Comparison of ENCODE assay signal across 9 cellular contexts in the genomic region with DNA sequence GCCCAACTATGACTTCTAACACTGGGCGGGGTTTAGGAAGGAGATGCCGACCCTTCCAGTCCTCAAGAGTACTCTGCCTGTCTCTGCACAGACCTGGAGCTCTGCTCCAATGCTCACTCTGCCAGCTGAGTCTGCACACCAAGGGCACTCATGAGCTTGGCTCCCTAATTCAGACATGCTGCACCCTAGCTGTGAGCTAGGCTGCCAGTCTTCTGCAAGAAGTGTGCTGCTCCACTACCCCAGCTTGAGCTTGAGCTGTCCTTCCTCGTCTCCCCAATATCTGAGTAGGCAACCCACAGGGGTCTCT. TPM values are rescaled to one million over a fixed set of nuclear protein-coding genes. Genes with fewer than 3 reads are reported as not detected.
DNase-seq lines count a peak whose midpoint lies in the region; ATAC-seq, FAIRE-seq and TF ChIP-seq lines count a peak whose summit lies in the region.
"Had no signal": no experiment of that assay in that cellular context is flagged by ENCODE, and none has a peak within 500 bp of the region (broad histone marks: within the 10 kb centered on the region; RNA-seq: fewer than 3 reads in every experiment).

No MANE protein-coding gene starts in this region.

- H3K27me3 ChIP-seq in GM12878 (replicated peaks in 1 of 2; ENCODE audit: control insufficient read depth in 2 of 2, insufficient read depth in 2 of 2, low read length in 1 of 2), result no peaks in the 10 kb centered on the region

- FAIRE-seq in GM12892 (lab: Jason Lieb, UNC), result peak; percentile 51
- FAIRE-seq in GM12878 (lab: Jason Lieb, UNC), result peak; percentile 75

- H3K4me1 ChIP-seq in GM12878 (ENCODE audit: control insufficient read depth, insufficient read depth, low read length), result peaks cover 4% of the 10 kb centered on the region; the same call in 1 of the 2 replicates

- no peak overlapping the region for H2AFZ ChIP-seq in GM12878 (ENCODE audit: control insufficient read depth, low read depth, low read length)

- peak overlapping the region; percentile 41; the same call in 1 of the 2 replicates for H3K4me2 ChIP-seq in GM12878 (ENCODE audit: control insufficient read depth, insufficient read depth)

- SMC1A ChIA-PET in GM12878 (lab: Charles Lee; ENCODE audit: uncharacterized antibody, unreplicated experiment), result interaction anchor here (0.5 kb wide), 1 partner anchor 145 kb away, joined by 3 read pairs; no protein-coding TSS in a partner anchor

- H3K36me3 ChIP-seq in GM12878 (ENCODE audit: control insufficient read depth in 2 of 2, insufficient read depth in 2 of 2, low read length in 1 of 2), result no peaks in the 10 kb centered on the region
- H3K36me3 ChIP-seq: HAP-1 had no signal

- H3K4me1 Mint-ChIP-seq in naive thymus-derived CD8-positive, alpha-beta T cell, result peaks cover 11 to 26% (median 19%) of the 10 kb centered on the region in 4 donors

- H4K20me1 ChIP-seq in GM12878 (ENCODE audit: control insufficient read depth, insufficient read depth), result peaks cover 2% of the 10 kb centered on the region; the same call in 1 of the 2 replicates

- CTCF ChIA-PET in GM12878 (lab: Yijun Ruan, JAX), result interaction anchor here (0.6 to 1.1 kb wide), 3 partner anchors 10 to 21 kb away, joined by 3 read pairs; no protein-coding TSS in a partner anchor

- no peaks in the 10 kb centered on the region for H3K79me2 ChIP-seq in GM12878 (ENCODE audit: control insufficient read depth, insufficient read depth, low read length)

- no peaks in the 10 kb centered on the region for H3K9me3 ChIP-seq in GM12878 (replicated peaks; ENCODE audit: control insufficient read depth, insufficient read depth, low read length)
- H3K9me3 ChIP-seq: HAP-1 had no signal

- H3K27me3 Mint-ChIP-seq in naive thymus-derived CD8-positive, alpha-beta T cell, result no peaks in the 10 kb centered on the region

- H3K9ac ChIP-seq in GM12878 (ENCODE audit: control insufficient read depth, insufficient read depth, low read length), result no peak overlapping the region

- DNase-seq in GM12892 (ENCODE audit: insufficient read length), result no peak
- no peak for DNase-seq in GM12878 (ENCODE audit: low read depth, low spot score)
- no peak for DNase-seq in naive thymus-derived CD8-positive, alpha-beta T cell
- DNase-seq in activated gamma-delta T cell (lab: John Stamatoyannopoulos, UW), result no peak
- no peak for DNase-seq in HK-2 (ENCODE audit: unreplicated experiment)
- no peak for DNase-seq in occipital lobe (lab: John Stamatoyannopoulos, UW)
- DNase-seq in NCI-H1930 (lab: John Stamatoyannopoulos, UW), result no peak

- in situ Hi-C loops in GM12878 (cut with MboI), result no loop called here

- no peak overlapping the region for H3K27ac ChIP-seq in GM12878 (ENCODE audit: control insufficient read depth, insufficient read depth)

- no peak overlapping the region for H3K4me3 ChIP-seq in GM12878
- H3K4me3 ChIP-seq: HAP-1 had no signal

- peaks cover 0 to 4% (median 0%) of the 10 kb centered on the region in 3 donors for H3K36me3 Mint-ChIP-seq in naive thymus-derived CD8-positive, alpha-beta T cell

- peak overlapping the region in 8 of 10 donors; percentile 21 to 87 (median 76) for H3K27ac Mint-ChIP-seq in naive thymus-derived CD8-positive, alpha-beta T cell

- no peak for TF ChIP-seq POLR2A in GM12892 (IDR thresholded peaks at IDR 0.05; ENCODE audit: low read depth, low read length)
- no peak for TF ChIP-seq POLR2A in GM12878 (IDR thresholded peaks at IDR 0.05; ENCODE audit: low read depth, low read length)

- no TSS peak for BruUV-seq in GM12878 (replicated peaks; lab: Mats Ljungman, UMichigan)

- H3K9me3 Mint-ChIP-seq in naive thymus-derived CD8-positive, alpha-beta T cell, result no peaks in the 10 kb centered on the region

- H3K4me3 Mint-ChIP-seq in naive thymus-derived CD8-positive, alpha-beta T cell, result peak overlapping the region in 6 of 10 donors; percentile 16 to 56 (median 32)

- TF ChIP-seq EP300 in GM12878 (IDR thresholded peaks at IDR 0.05; ENCODE audit: borderline replicate concordance in 1 of 2, control insufficient read depth in 1 of 2, low read depth in 2 of 2, low read length in 2 of 2), result no peak

- POLR2A ChIA-PET in GM12878 (lab: Charles Lee), result interaction anchor here (0.9 kb wide), 1 partner anchor 9 kb away, joined by 5 read pairs; no protein-coding TSS in a partner anchor
- POLR2A ChIA-PET in naive thymus-derived CD8-positive, alpha-beta T cell (lab: Charles Lee), result interaction anchor here (1.1 kb wide), 1 partner anchor 13 kb away, joined by 8 read pairs; the partner anchor contains the start of gene TP53BP2

- TF ChIP-seq CTCF in GM12878 (IDR thresholded peaks at IDR 0.05 in 2 of 3, conservative IDR thresholded peaks at IDR 0.05 in 1 of 3; ENCODE audit: control insufficient read depth in 2 of 3, extremely low read depth in 1 of 3, insufficient read depth in 1 of 3, low read depth in 3 of 3, low read length in 3 of 3), result no peak

- intact Hi-C loops in GM12878 (cut with micrococcal nuclease; ENCODE audit: unreplicated experiment), result loop anchor here (1.0 kb wide), 1 partner anchor 12 kb away; no protein-coding TSS in a partner anchor

- ATAC-seq in HG03159 (IDR thresholded peaks at IDR 0.05; ENCODE audit: unreplicated experiment), result peak; percentile 41
- ATAC-seq in GM12878, result peak; percentile 66
- peak; percentile 15 to 39 for ATAC-seq in naive thymus-derived CD8-positive, alpha-beta T cell

- RAD21 ChIA-PET in GM12878 (lab: Charles Lee; ENCODE audit: unreplicated experiment), result no interaction called here

- 41% methylated on average over 2 of the region's 3 CpGs for WGBS in GM12878 (ENCODE audit: insufficient coverage, insufficient replicate concordance, low lambda C conversion rate, missing lambda C conversion rate)

- no peak for TF ChIP-seq RAD21 in GM12878 (IDR thresholded peaks at IDR 0.05; ENCODE audit: insufficient read depth, low read depth, low read length)

TF ChIP-seq in GM12878, 131 proteins besides CTCF, POLR2A, EP300 and RAD21:
- TF ChIP-seq GATAD2B (conservative IDR thresholded peaks at IDR 0.05; ENCODE audit: low read depth) (no peak), BRCA1 (IDR thresholded peaks at IDR 0.05; ENCODE audit: low read depth, low read length) (no peak), SIX5 (IDR thresholded peaks at IDR 0.05; ENCODE audit: low read depth, low read length, severe bottlenecking) (no peak), ATF7 (IDR thresholded peaks at IDR 0.05; ENCODE audit: low read depth) (no peak), MTA3 (IDR thresholded peaks at IDR 0.05; ENCODE audit: borderline replicate concordance, low read length) (no peak), EZH2 (IDR thresholded peaks at IDR 0.05; ENCODE audit: borderline replicate concordance, control insufficient read depth, low read depth, low read length) (no peak), NR2F1 (conservative IDR thresholded peaks at IDR 0.05) (no peak), ZBTB33 (IDR thresholded peaks at IDR 0.05) (no peak), TCF12 (IDR thresholded peaks at IDR 0.05; ENCODE audit: low read depth, low read length) (no peak), TARDBP (IDR thresholded peaks at IDR 0.05; ENCODE audit: borderline replicate concordance) (no peak), MXI1 (IDR thresholded peaks at IDR 0.05; ENCODE audit: low read depth, low read length) (no peak), NR2C2 (IDR thresholded peaks at IDR 0.05; ENCODE audit: borderline replicate concordance, control insufficient read depth, insufficient read length, low read depth) (no peak), KLF5 (IDR thresholded peaks at IDR 0.05; ENCODE audit: partially characterized antibody) (no peak)

RNA-seq across cellular contexts. Expression of gene TP53BP2, which starts 13.2 kb away (rescaled TPM):
- 12.6 TPM for polyA plus RNA-seq in GM12892 (2012; ENCODE audit: missing spikeins)
- 16.4 and 29.6 TPM in 2 replicates for total RNA-seq in GM12878 (2013; cell fraction: nucleolus; rRNA removed)
- total RNA-seq in GM12878 (2014; rRNA removed), result 5.5 and 6.0 TPM in 2 replicates
- 6.9 and 7.2 TPM in 2 replicates for total RNA-seq in GM12878 (2014; rRNA removed; fragmentation: Illumina TruSeq; extraction: Trizol)
- total RNA-seq in GM12878 (2021), result 6.8 and 8.2 TPM in 2 replicates
- 3.1 TPM for polyA plus RNA-seq in GM12878 (2011; ENCODE audit: low read depth)
- polyA plus RNA-seq in GM12878 (2011; rRNA removed), result 13.4 and 13.7 TPM in 2 replicates
- polyA plus RNA-seq in GM12878 (2011; cell fraction: cytosol; rRNA removed), result 8.6 and 14.3 TPM in 2 replicates
- polyA plus RNA-seq in GM12878 (2011; cell fraction: nucleus; rRNA removed), result 11.6 and 14.4 TPM in 2 replicates
- 3.0 and 3.1 TPM in 2 replicates for polyA plus RNA-seq in GM12878 (2012)
- 6.8 and 7.4 TPM in 2 replicates for polyA plus RNA-seq in GM12878 (2014; fragmentation: Illumina TruSeq; extraction: Trizol)
- 1 to 10 TPM; 1.6 to 1.7 TPM for polyA plus RNA-seq in GM12878 (2014; fragmentation: Nextera tagmentation; extraction: Ambion mirVana)
- 5.4 and 5.7 TPM in 2 replicates for polyA plus RNA-seq in GM12878 (2014; rRNA removed)
- polyA plus RNA-seq in GM12878 (2016; fragmentation: Nextera tagmentation; extraction: Ambion mirVana), result 1 to 10 TPM; 4.3 to 5.4 TPM
- polyA minus RNA-seq in GM12878 (2011; rRNA and poly(A)+ RNA removed), result 26.8 and 39.1 TPM in 2 replicates
- polyA minus RNA-seq in GM12878 (2011; cell fraction: cytosol; rRNA and poly(A)+ RNA removed), result 5.4 and 9.1 TPM in 2 replicates
- 18.9 and 38.5 TPM in 2 replicates for polyA minus RNA-seq in GM12878 (2011; cell fraction: nucleus; rRNA and poly(A)+ RNA removed)
- total RNA-seq in naive thymus-derived CD8-positive, alpha-beta T cell, result 10 to 100 TPM; 35.9 to 46.2 TPM
- polyA plus RNA-seq in naive thymus-derived CD8-positive, alpha-beta T cell, result 10 to 100 TPM in 1 of 3 donors, 1 to 10 TPM in 2; 7.4 to 10.8 (median 9.3) TPM
- 36.3 TPM for total RNA-seq in occipital lobe
